ENCODE assay signal across 8 cellular contexts in the genomic region with DNA sequence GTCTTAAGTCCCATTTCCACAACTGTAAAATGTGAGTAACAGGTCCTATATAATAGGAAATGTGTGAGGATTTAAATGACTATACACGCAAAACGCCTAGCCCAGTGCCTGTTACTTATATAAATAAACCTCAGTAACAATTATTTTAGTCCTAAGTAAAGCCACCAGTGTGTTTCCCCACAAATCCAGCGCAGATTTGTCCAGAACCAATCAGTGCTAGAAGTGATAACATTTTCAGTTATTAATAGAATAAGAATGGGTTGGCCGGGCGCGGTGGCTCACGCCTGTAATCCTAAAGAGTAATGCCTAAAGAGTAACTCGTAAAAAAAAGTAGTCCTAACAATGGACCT. TPM values are rescaled to one million over a fixed set of nuclear protein-coding genes. Genes with fewer than 3 reads are reported as not detected.
DNase-seq lines count a peak whose midpoint lies in the region; ATAC-seq and TF ChIP-seq lines count a peak whose summit lies in the region.

No MANE protein-coding gene starts in this region.

- ATAC-seq in GM19463 (IDR thresholded peaks at IDR 0.05; ENCODE audit: unreplicated experiment): no peak
- no peak for ATAC-seq in HG02678 (IDR thresholded peaks at IDR 0.05; ENCODE audit: unreplicated experiment)

- H3K4me1 ChIP-seq in SJCRH30: peaks cover 4% of the 10 kb centered on the region; the same call in 1 of the 2 replicates
- H3K4me1 ChIP-seq in prostate gland (replicated peaks): no peaks in the 10 kb centered on the region

- intact Hi-C loops in prostate gland (cut with DNase I): no loop called here

- no peak for TF ChIP-seq CTCF in fibroblast of mammary gland (conservative IDR thresholded peaks at IDR 0.05; ENCODE audit: control insufficient read depth, insufficient read depth, low read depth, low read length)
- no peak for TF ChIP-seq CTCF in prostate gland (IDR thresholded peaks at IDR 0.05)

- no peaks in the 10 kb centered on the region for H3K9me3 ChIP-seq in SJCRH30 (replicated peaks)
- no peaks in the 10 kb centered on the region for H3K9me3 ChIP-seq in prostate gland

- 3% methylated on average over 8 of the region's 8 CpGs for WGBS in prostate gland

- H3K27me3 ChIP-seq in SJCRH30 (no peaks in the 10 kb centered on the region), prostate gland (replicated peaks; ENCODE audit: insufficient read depth) (no peaks in the 10 kb centered on the region)

- no peak for DNase-seq in SJCRH30
- DNase-seq in fibroblast of mammary gland (ENCODE audit: low read depth): no peak
- no peak for DNase-seq in prostate gland (ENCODE audit: low spot score)
- no peak for DNase-seq in DMS153 treated with DMSO at 0.1 percent for 48 hours (lab: John Stamatoyannopoulos, UW; ENCODE audit: unreplicated experiment)
- DNase-seq in stimulated activated CD4-positive, alpha-beta T cell treated with anti-CD3 and anti-CD28 coated beads, Interleukin-4, amount 100 ng/mL, for 1 hour: no peak

- H3K36me3 ChIP-seq in SJCRH30 (no peaks in the 10 kb centered on the region), prostate gland (no peaks in the 10 kb centered on the region)

- TF ChIP-seq POLR2A in prostate gland (IDR thresholded peaks at IDR 0.05): no peak

- H3K27ac ChIP-seq in SJCRH30 (peak overlapping the region; percentile 72), prostate gland (peak overlapping the region; percentile 68 to 78)

- peak overlapping the region; percentile 95 for H3K4me3 ChIP-seq in GM08714 (ENCODE audit: low read length)
- peak overlapping the region; percentile 80 for H3K4me3 ChIP-seq in SJCRH30
- H3K4me3 ChIP-seq in fibroblast of mammary gland (ENCODE audit: control insufficient read depth, low read depth, low read length): peak overlapping the region; percentile 83
- peak overlapping the region; percentile 60 to 78 for H3K4me3 ChIP-seq in prostate gland

RNA-seq across cellular contexts. Expression of a gene that starts 0.6 kb away (rescaled TPM):
- total RNA-seq in SJCRH30 (2014; rRNA removed; shearing (Covaris generic)): 19.5 and 24.0 TPM in 2 replicates
- 10 to 100 TPM; 17.0 to 47.3 TPM for total RNA-seq in prostate gland

RNA-seq across cellular contexts. Expression of a gene that starts 15.5 kb away (rescaled TPM):
- total RNA-seq in SJCRH30 (2014; rRNA removed; shearing (Covaris generic)): 23.2 and 24.4 TPM in 2 replicates
- total RNA-seq in prostate gland: 10 to 100 TPM in 1 of 2 donors, 1 to 10 TPM in 1; 5.2 to 99.6 TPM

RNA-seq across cellular contexts. Expression of a gene that starts 29.9 kb away (rescaled TPM):
- 4.7 and 4.9 TPM in 2 replicates for total RNA-seq in SJCRH30 (2014; rRNA removed; shearing (Covaris generic))
- total RNA-seq in prostate gland: 1 to 10 TPM in 1 of 2 donors, not detected in 1; 1.5 TPM

RNA-seq across cellular contexts. Expression of a gene that starts 49.8 kb away (rescaled TPM):
- total RNA-seq in SJCRH30 (2014; rRNA removed; shearing (Covaris generic)): 8.4 and 8.8 TPM in 2 replicates
- total RNA-seq in prostate gland: 10 to 100 TPM in 1 of 2 donors, under 1 TPM in 1; 0.23 to 14.2 TPM
